ENCODE assay signal across 8 cellular contexts in genomic region chr10:97335188-97335619, GRCh38. TPM values are rescaled to one million over a fixed set of nuclear protein-coding genes. Genes with fewer than 3 reads are reported as not detected.
DNase-seq lines count a peak whose midpoint lies in the region; ATAC-seq and TF ChIP-seq lines count a peak whose summit lies in the region.

No MANE protein-coding gene starts in this region.

- ATAC-seq in GM19395 (IDR thresholded peaks at IDR 0.05; ENCODE audit: unreplicated experiment), result no peak

- peak overlapping the region; percentile 27 for H2AFZ ChIP-seq in neural cell (ENCODE audit: low read depth, low read length)

- H3F3A ChIP-seq in neural cell (ENCODE audit: insufficient read depth, low read length, poor library complexity, severe bottlenecking), result peaks cover 3% of the 10 kb centered on the region

- 13% methylated on average over 23 of the region's 25 CpGs for WGBS in HUES64

- DNase-seq in BE2C (no peak), coronary artery (ENCODE audit: low spot score) (no peak), NCI-H226 (no peak), medulla oblongata (ENCODE audit: extremely low spot score) (no peak), NCI-H446 treated with DMSO at 0.1 percent for 48 hours (lab: John Stamatoyannopoulos, UW) (no peak)

- no peak for TF ChIP-seq RAD21 in neural cell (conservative IDR thresholded peaks at IDR 0.05)

- TF ChIP-seq CTCF in BE2C (IDR thresholded peaks at IDR 0.05; ENCODE audit: low read depth, low read length), result no peak
- TF ChIP-seq CTCF in coronary artery (IDR thresholded peaks at IDR 0.05), result no peak
- TF ChIP-seq CTCF in neural cell (IDR thresholded peaks at IDR 0.05; ENCODE audit: poor library complexity, severe bottlenecking), result no peak

- H4K20me1 ChIP-seq in neural cell (ENCODE audit: insufficient read depth), result no peaks in the 10 kb centered on the region

- no peaks in the 10 kb centered on the region for H3K9me3 ChIP-seq in BE2C
- no peaks in the 10 kb centered on the region for H3K9me3 ChIP-seq in HUES64 (ENCODE audit: insufficient read depth, low read depth, low read length)
- no peaks in the 10 kb centered on the region for H3K9me3 ChIP-seq in neural cell (ENCODE audit: low read length)

- no peak overlapping the region for H3K4me2 ChIP-seq in neural cell (ENCODE audit: low read length)

- H3K4me1 ChIP-seq in BE2C (peaks cover 4% of the 10 kb centered on the region), HUES64 (ENCODE audit: insufficient read depth, low read length) (peaks cover 23% of the 10 kb centered on the region)

- no peaks in the 10 kb centered on the region for H3K27me3 ChIP-seq in BE2C
- peaks cover 6% of the 10 kb centered on the region; the same call in 1 of the 2 replicates for H3K27me3 ChIP-seq in HUES64 (ENCODE audit: insufficient read depth, low read length)
- H3K27me3 ChIP-seq in neural cell (ENCODE audit: insufficient read depth, low read depth, low read length), result peaks cover 53% of the 10 kb centered on the region

- H3K9ac ChIP-seq in HUES64 (ENCODE audit: low read depth, low read length), result peak overlapping the region; percentile 94
- peak overlapping the region; percentile 93 for H3K9ac ChIP-seq in neural cell (ENCODE audit: low read length)

- peaks cover 17% of the 10 kb centered on the region for H3K79me2 ChIP-seq in neural cell (replicated peaks; ENCODE audit: insufficient read depth, low read length)

- H3K9me2 ChIP-seq in neural cell (ENCODE audit: insufficient read depth, low read length), result no peaks in the 10 kb centered on the region

- no peak for TF ChIP-seq EP300 in neural cell (conservative IDR thresholded peaks at IDR 0.05; ENCODE audit: poor library complexity, severe bottlenecking)

- H3K36me3 ChIP-seq in BE2C (no peaks in the 10 kb centered on the region), HUES64 (ENCODE audit: insufficient read depth, low read length) (peaks cover 4% of the 10 kb centered on the region; the same call in 1 of the 2 replicates), neural cell (ENCODE audit: insufficient read depth, low read length) (no peaks in the 10 kb centered on the region)

- H3K4me3 ChIP-seq in BE2C (ENCODE audit: low read depth, low read length), result peak overlapping the region; percentile 69
- peak overlapping the region; percentile 82 for H3K4me3 ChIP-seq in HUES64 (ENCODE audit: low read length)
- H3K4me3 ChIP-seq in coronary artery, result peak overlapping the region; percentile 86
- peak overlapping the region; percentile 81 for H3K4me3 ChIP-seq in neural cell (ENCODE audit: low read length)

- peak overlapping the region; percentile 98; the same call in 1 of the 2 replicates for H3K27ac ChIP-seq in HUES64 (ENCODE audit: low read depth, low read length)
- H3K27ac ChIP-seq in coronary artery, result peak overlapping the region; percentile 89 to 91
- H3K27ac ChIP-seq in neural cell (ENCODE audit: low read length), result no peak overlapping the region

TF ChIP-seq in neural cell, 6 proteins besides CTCF, POLR2A, EP300 and RAD21:
- TF ChIP-seq REST (IDR thresholded peaks at IDR 0.05; ENCODE audit: borderline replicate concordance), result no peak
- TF ChIP-seq TAF1 (IDR thresholded peaks at IDR 0.05; ENCODE audit: low read depth), result no peak
- TF ChIP-seq EZH2 (IDR thresholded peaks at IDR 0.05; ENCODE audit: borderline replicate concordance, insufficient read depth, low read length, poor library complexity, severe bottlenecking), result no peak
- no peak for TF ChIP-seq POLR2AphosphoS5 (IDR thresholded peaks at IDR 0.05)
- no peak for TF ChIP-seq SMC3 (conservative IDR thresholded peaks at IDR 0.05; ENCODE audit: poor library complexity)
- TF ChIP-seq MXI1 (conservative IDR thresholded peaks at IDR 0.05; ENCODE audit: poor library complexity, severe bottlenecking), result no peak

RNA-seq across cellular contexts. Expression of gene FRAT2, which starts 0.7 kb away (rescaled TPM):
- 6.7 TPM for polyA plus RNA-seq in BE2C (2012; ENCODE audit: insufficient read depth, insufficient read length, low read depth)
- polyA plus RNA-seq in HUES64 (2013, experiment 1 of 2), result 33.7 TPM
- polyA plus RNA-seq in HUES64 (2013, experiment 2 of 2), result 29.7 TPM
- polyA plus RNA-seq in neural cell, result 13.9 and 18.5 TPM in 2 replicates
- 22.9 and 26.1 TPM in 2 replicates for polyA minus RNA-seq in neural cell

RNA-seq across cellular contexts. Expression of gene FRAT1, which starts 16.1 kb away (rescaled TPM):
- 0.65 TPM for polyA plus RNA-seq in BE2C (2012; ENCODE audit: insufficient read depth, insufficient read length, low read depth)
- polyA plus RNA-seq in HUES64 (2013, experiment 1 of 2), result 2.4 TPM
- polyA plus RNA-seq in HUES64 (2013, experiment 2 of 2), result 2.2 TPM
- 10.8 and 12.1 TPM in 2 replicates for polyA plus RNA-seq in neural cell
- 19.0 and 24.8 TPM in 2 replicates for polyA minus RNA-seq in neural cell

RNA-seq across cellular contexts. Expression of gene ARHGAP19, which starts 42.8 kb away (rescaled TPM):
- 5.4 TPM for polyA plus RNA-seq in BE2C (2012; ENCODE audit: insufficient read depth, insufficient read length, low read depth)
- polyA plus RNA-seq in HUES64 (2013, experiment 1 of 2), result 17.7 TPM
- polyA plus RNA-seq in HUES64 (2013, experiment 2 of 2), result 21.8 TPM
- 5.2 and 8.3 TPM in 2 replicates for polyA plus RNA-seq in neural cell
- 8.3 and 8.9 TPM in 2 replicates for polyA minus RNA-seq in neural cell
